In the genomic region with DNA sequence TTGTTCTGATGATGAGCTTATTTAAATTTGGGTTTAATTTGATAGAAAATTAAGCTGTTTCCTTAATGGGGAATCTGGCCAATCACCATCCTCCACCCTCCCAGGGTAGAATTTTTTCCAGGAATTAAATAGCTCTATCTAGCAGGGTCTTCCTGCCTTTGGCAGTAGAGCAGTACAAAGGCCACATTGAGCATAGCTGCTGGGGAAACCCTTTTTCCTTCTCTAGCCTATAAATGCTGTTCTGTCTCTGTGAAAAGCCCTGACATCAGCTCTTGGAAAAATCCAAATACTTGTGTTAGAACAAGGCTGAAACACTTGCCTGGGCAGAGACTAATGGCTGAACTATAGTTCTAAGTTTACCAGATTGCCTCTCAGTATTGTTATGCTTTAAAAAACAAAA, we compare ENCODE assay signal across 13 cellular contexts. TPM values are rescaled to one million over a fixed set of nuclear protein-coding genes. Genes with fewer than 3 reads are reported as not detected.
A peak's percentile ranks its signal among the peaks of the same experiment; 100 is the strongest.
DNase-seq lines count a peak whose midpoint lies in the region; ATAC-seq, FAIRE-seq and TF ChIP-seq lines count a peak whose summit lies in the region.
"Had no signal": no experiment of that assay in that cellular context is flagged by ENCODE, and none has a peak within 500 bp of the region (broad histone marks: within the 10 kb centered on the region; RNA-seq: fewer than 3 reads in every experiment).

No MANE protein-coding gene starts in this region.

- no peak overlapping the region for H3K4me3 ChIP-seq in pancreas
- H3K4me3 ChIP-seq: thoracic aorta had no signal

- intact Hi-C loops in pancreas (cut with DNase I) = loop anchor here in 1 of 3 donors (10.0 kb wide), 1 partner anchor 46 kb away; no protein-coding TSS in a partner anchor

- no peaks in the 10 kb centered on the region for H3K27me3 ChIP-seq in pancreas

- H3K4me1 ChIP-seq in pancreas = peaks cover 0 to 32% (median 18%) of the 10 kb centered on the region in 3 donors

- H3K4me3 Mint-ChIP-seq in stimulated activated effector memory CD8-positive, alpha-beta T cell treated with anti-CD3 and anti-CD28 coated beads, Interleukin-12 subunit alpha, Interleukin-12 subunit beta, amount 100 ng/mL, for 72 hours = no peak overlapping the region

- DNase-seq in ELF-1 (ENCODE audit: low read depth, low spot score) (peak; percentile 5), kidney tubule cell (ENCODE audit: low spot score) (peak; percentile 19), pancreas (no peak), NCI-H1436 (lab: John Stamatoyannopoulos, UW) (no peak), dedifferentiated amniotic fluid mesenchymal stem cell (ENCODE audit: extremely low spot score) (no peak)
- DNase-seq in stimulated activated effector memory CD8-positive, alpha-beta T cell treated with anti-CD3 and anti-CD28 coated beads, Interleukin-12 subunit alpha, Interleukin-12 subunit beta, amount 100 ng/mL, for 72 hours (ENCODE audit: low spot score in 2 of 2) = no peak
- DNase-seq: DND-41, Kasumi-1, WERI-Rb-1 had no signal

- H3K36me3 Mint-ChIP-seq in stimulated activated effector memory CD8-positive, alpha-beta T cell treated with anti-CD3 and anti-CD28 coated beads, Interleukin-12 subunit alpha, Interleukin-12 subunit beta, amount 100 ng/mL, for 72 hours = no peaks in the 10 kb centered on the region

- no peak for TF ChIP-seq CTCF in pancreas (IDR thresholded peaks at IDR 0.05)

- no peaks in the 10 kb centered on the region for H3K9me3 ChIP-seq in pancreas
- H3K9me3 ChIP-seq: thoracic aorta had no signal

- H3K4me1 Mint-ChIP-seq in stimulated activated effector memory CD8-positive, alpha-beta T cell treated with anti-CD3 and anti-CD28 coated beads, Interleukin-12 subunit alpha, Interleukin-12 subunit beta, amount 100 ng/mL, for 72 hours = peaks cover 6% of the 10 kb centered on the region

- ATAC-seq in pancreas (peak in 3 of 4 donors; percentile 69 to 87 (median 76)), HG03280 (IDR thresholded peaks at IDR 0.05; ENCODE audit: unreplicated experiment) (no peak)
- ATAC-seq in stimulated activated effector memory CD8-positive, alpha-beta T cell treated with anti-CD3 and anti-CD28 coated beads, Interleukin-12 subunit alpha, Interleukin-12 subunit beta, amount 100 ng/mL, for 72 hours = no peak

- peak overlapping the region; percentile 61 for H3K27ac ChIP-seq in cingulate gyrus (ENCODE audit: low read depth, low read length)
- H3K27ac ChIP-seq in pancreas = peak overlapping the region in 2 of 4 donors; percentile 33 to 35
- H3K27ac ChIP-seq: RWPE1, thoracic aorta, WERI-Rb-1 had no signal

- peaks cover 5% of the 10 kb centered on the region for H3K9me3 Mint-ChIP-seq in stimulated activated effector memory CD8-positive, alpha-beta T cell treated with anti-CD3 and anti-CD28 coated beads, Interleukin-12 subunit alpha, Interleukin-12 subunit beta, amount 100 ng/mL, for 72 hours

- H3K27ac Mint-ChIP-seq in stimulated activated effector memory CD8-positive, alpha-beta T cell treated with anti-CD3 and anti-CD28 coated beads, Interleukin-12 subunit alpha, Interleukin-12 subunit beta, amount 100 ng/mL, for 72 hours = no peak overlapping the region

- no peak for FAIRE-seq in pancreas (lab: Jason Lieb, UNC)

- H3K36me3 ChIP-seq in pancreas = no peaks in the 10 kb centered on the region
- H3K36me3 ChIP-seq: thoracic aorta, WERI-Rb-1 had no signal

RNA-seq across cellular contexts. Expression of a gene that starts 55.1 kb away (rescaled TPM):
- total RNA-seq in pancreas = 10 to 100 TPM; 36.7 to 74.7 (median 41.7) TPM
- polyA plus RNA-seq in pancreas = 10 to 100 TPM; 13.8 to 18.6 TPM

Comparison
In these comparisons a context has a peak if more than half of its experiments do, and no peak if none do; other contexts are left out.
1. DNase-seq: peak in ELF-1 (single experiment) and kidney tubule cell (single experiment); none in pancreas (0 of 6), NCI-H1436 (single experiment), stimulated activated effector memory CD8-positive, alpha-beta T cell treated with anti-CD3 and anti-CD28 coated beads, Interleukin-12 subunit alpha, Interleukin-12 subunit beta, amount 100 ng/mL, for 72 hours (0 of 2) and dedifferentiated amniotic fluid mesenchymal stem cell (single experiment).
2. ATAC-seq: peak in pancreas (3 of 4); none in HG03280 (single experiment) and stimulated activated effector memory CD8-positive, alpha-beta T cell treated with anti-CD3 and anti-CD28 coated beads, Interleukin-12 subunit alpha, Interleukin-12 subunit beta, amount 100 ng/mL, for 72 hours (single experiment).